In the genomic region with DNA sequence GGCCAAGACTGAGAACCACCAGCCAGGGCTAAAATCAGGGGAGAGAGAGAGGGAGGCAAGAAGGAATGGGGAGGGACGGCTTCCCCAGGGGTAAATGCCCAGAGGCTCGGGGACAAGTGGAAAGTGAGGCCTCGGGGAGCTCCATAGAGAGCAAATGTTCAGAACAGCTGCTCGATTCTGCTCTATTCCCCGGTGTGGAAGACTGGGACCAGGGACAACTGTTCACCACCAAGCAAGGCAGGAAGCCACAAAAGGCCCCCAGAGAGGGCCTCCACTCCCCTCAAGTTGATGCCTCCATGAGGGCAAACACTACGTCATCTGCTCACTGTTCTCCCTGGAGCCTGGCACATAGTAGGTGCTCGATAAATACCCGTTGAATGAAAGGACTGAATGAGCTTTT, we compare ENCODE assay signal across 1 cellular context.
TF ChIP-seq lines count a peak whose summit lies in the region.

No MANE protein-coding gene starts in this region.

TF ChIP-seq in H1, 55 proteins besides CTCF, POLR2A, EP300 and RAD21:
- TF ChIP-seq, protein P1, sequence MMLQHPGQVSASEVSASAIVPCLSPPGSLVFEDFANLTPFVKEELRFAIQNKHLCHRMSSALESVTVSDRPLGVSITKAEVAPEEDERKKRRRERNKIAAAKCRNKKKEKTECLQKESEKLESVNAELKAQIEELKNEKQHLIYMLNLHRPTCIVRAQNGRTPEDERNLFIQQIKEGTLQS (IDR thresholded peaks at IDR 0.05; ENCODE audit: insufficient read depth, low read depth, low read length): no peak
- no peak for TF ChIP-seq NANOG (IDR thresholded peaks at IDR 0.05; ENCODE audit: insufficient read depth, low read depth, low read length, poor library complexity, severe bottlenecking)
- TF ChIP-seq FOSL1 (IDR thresholded peaks at IDR 0.05; ENCODE audit: insufficient read depth, low read depth, low read length): no peak
- no peak for TF ChIP-seq TAF7 (optimal IDR thresholded peaks at IDR 0.05; ENCODE audit: borderline replicate concordance, low read depth, low read length)
- TF ChIP-seq E2F6 (IDR thresholded peaks at IDR 0.05): no peak
- TF ChIP-seq CBX5 (IDR thresholded peaks at IDR 0.05; ENCODE audit: low read depth, low read length): no peak
- no peak for TF ChIP-seq MAX (IDR thresholded peaks at IDR 0.05)
- no peak for TF ChIP-seq TEAD4 (IDR thresholded peaks at IDR 0.05; ENCODE audit: low read depth, low read length)
- no peak for TF ChIP-seq SIX5 (IDR thresholded peaks at IDR 0.05; ENCODE audit: low read depth, low read length)
- TF ChIP-seq HDAC6 (IDR thresholded peaks at IDR 0.05; ENCODE audit: low read depth, low read length): no peak
- TF ChIP-seq RBBP5 (IDR thresholded peaks at IDR 0.05; ENCODE audit: borderline replicate concordance, low read depth, low read length): no peak
- TF ChIP-seq POU5F1 (IDR thresholded peaks at IDR 0.05; ENCODE audit: low read depth, low read length): no peak
- no peak for TF ChIP-seq BACH1 (IDR thresholded peaks at IDR 0.05; ENCODE audit: low read length)
- no peak for TF ChIP-seq TBP (IDR thresholded peaks at IDR 0.05; ENCODE audit: low read depth, low read length)
- no peak for TF ChIP-seq USF2 (IDR thresholded peaks at IDR 0.05; ENCODE audit: low read length)
- no peak for TF ChIP-seq KDM4A (IDR thresholded peaks at IDR 0.05; ENCODE audit: low read depth, low read length, severe bottlenecking)
